In the genomic region with DNA sequence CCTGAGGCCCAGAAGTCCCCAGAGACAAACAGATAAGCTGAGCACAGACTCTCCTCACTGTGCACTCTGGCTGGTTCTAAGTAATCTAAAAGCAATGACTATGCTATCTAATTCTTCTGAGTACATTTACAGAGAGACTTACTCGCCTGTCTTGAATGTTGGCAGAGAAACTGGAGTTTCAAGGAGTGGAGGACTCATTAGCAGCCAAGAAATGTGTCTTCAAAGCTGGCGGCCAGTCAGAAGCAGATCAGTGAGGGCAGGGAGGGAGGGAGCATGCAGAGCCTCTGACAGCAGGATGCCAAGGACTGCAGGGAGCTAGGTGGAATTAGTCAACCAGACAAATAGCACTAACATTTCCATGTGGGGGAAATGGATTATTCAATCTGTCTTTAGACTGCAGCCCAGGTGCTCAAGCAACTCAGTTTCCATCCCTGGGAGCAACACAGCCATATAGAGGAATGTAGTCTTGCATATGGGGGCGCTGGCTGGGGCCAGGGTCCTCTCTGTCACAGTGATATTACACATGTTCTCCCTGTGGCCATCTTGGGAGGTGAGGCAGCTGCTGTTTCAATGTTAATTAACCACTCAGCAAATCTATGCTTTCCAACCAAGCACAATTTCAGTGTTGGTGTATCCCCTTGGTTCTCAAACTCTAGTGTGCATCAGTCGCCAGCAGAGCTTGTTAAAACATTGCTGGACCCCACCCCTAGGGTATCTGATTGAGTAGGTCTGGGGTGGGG, we compare ENCODE assay signal across 1 cellular context.
TF ChIP-seq lines count a peak whose summit lies in the region.

No MANE protein-coding gene starts in this region.

TF ChIP-seq in GM23338, 12 proteins besides CTCF, POLR2A, EP300 and RAD21 (continued from another document):
- TF ChIP-seq ZNF462 (CRISPR knock-in tag; IDR thresholded peaks at IDR 0.05) (no peak), CREB1 (CRISPR knock-in tag; IDR thresholded peaks at IDR 0.05; ENCODE audit: low read depth) (no peak), NANOG (IDR thresholded peaks at IDR 0.05; ENCODE audit: borderline replicate concordance) (no peak), POLR2AphosphoS5 (IDR thresholded peaks at IDR 0.05; ENCODE audit: low read depth) (no peak), JUNB (IDR thresholded peaks at IDR 0.05; ENCODE audit: unreplicated experiment) (no peak), ZNF114 (CRISPR knock-in tag; IDR thresholded peaks at IDR 0.05) (no peak), EZH2phosphoT487 (IDR thresholded peaks at IDR 0.05; ENCODE audit: unreplicated experiment) (no peak), EZH2 (IDR thresholded peaks at IDR 0.05; ENCODE audit: low read depth, unreplicated experiment) (no peak), ETS1 (IDR thresholded peaks at IDR 0.05) (no peak), ZNF331 (CRISPR knock-in tag; IDR thresholded peaks at IDR 0.05; ENCODE audit: low read depth) (no peak)
- TF ChIP-seq, protein P1, sequence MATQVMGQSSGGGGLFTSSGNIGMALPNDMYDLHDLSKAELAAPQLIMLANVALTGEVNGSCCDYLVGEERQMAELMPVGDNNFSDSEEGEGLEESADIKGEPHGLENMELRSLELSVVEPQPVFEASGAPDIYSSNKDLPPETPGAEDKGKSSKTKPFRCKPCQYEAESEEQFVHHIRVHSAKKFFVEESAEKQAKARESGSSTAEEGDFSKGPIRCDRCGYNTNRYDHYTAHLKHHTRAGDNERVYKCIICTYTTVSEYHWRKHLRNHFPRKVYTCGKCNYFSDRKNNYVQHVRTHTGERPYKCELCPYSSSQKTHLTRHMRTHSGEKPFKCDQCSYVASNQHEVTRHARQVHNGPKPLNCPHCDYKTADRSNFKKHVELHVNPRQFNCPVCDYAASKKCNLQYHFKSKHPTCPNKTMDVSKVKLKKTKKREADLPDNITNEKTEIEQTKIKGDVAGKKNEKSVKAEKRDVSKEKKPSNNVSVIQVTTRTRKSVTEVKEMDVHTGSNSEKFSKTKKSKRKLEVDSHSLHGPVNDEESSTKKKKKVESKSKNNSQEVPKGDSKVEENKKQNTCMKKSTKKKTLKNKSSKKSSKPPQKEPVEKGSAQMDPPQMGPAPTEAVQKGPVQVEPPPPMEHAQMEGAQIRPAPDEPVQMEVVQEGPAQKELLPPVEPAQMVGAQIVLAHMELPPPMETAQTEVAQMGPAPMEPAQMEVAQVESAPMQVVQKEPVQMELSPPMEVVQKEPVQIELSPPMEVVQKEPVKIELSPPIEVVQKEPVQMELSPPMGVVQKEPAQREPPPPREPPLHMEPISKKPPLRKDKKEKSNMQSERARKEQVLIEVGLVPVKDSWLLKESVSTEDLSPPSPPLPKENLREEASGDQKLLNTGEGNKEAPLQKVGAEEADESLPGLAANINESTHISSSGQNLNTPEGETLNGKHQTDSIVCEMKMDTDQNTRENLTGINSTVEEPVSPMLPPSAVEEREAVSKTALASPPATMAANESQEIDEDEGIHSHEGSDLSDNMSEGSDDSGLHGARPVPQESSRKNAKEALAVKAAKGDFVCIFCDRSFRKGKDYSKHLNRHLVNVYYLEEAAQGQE (IDR thresholded peaks at IDR 0.05; ENCODE audit: unreplicated experiment): no peak
